In the genomic region with DNA sequence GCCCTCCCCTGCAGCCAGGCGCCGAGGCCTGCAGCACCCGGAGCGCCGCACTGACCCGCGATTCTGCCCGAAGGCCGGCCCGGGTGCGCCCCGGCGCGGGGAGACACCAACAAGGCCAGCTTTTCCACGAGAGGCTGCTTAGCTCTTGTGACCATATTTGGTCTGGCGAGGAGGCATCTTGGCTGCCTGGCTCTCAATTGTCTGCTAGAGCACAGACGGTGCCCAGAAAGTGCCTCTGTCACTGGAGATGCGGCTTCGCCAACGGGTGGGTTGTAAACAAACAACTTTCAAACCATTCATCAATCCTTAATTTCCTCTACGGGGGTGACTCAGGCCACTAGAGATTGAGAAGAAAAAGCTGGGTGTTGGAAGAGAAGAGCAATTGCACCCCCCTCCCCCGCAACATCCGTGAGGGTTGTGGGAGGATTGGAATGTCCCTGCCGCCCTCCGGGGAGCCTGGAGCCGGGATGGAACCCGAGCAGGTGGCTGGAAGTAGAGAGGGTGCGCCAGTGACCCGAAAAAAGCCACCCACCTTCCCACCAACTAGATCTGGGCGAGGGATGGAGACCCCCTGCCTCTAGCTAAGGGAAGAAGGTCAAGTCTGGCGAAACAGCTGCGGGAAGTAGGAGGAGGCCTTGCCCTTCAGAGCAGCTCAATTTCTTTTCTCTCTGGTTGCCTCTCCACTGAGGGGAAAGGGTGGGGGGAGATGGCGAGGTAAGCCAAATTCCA, we compare ENCODE assay signal across 8 cellular contexts. TPM values are rescaled to one million over a fixed set of nuclear protein-coding genes. Genes with fewer than 3 reads are reported as not detected.
DNase-seq lines count a peak whose midpoint lies in the region; ATAC-seq lines count a peak whose summit lies in the region.

No MANE protein-coding gene starts in this region.

- H3K9ac ChIP-seq in skeletal muscle tissue (ENCODE audit: low read depth in 1 of 3, low read length in 3 of 3): peak overlapping the region; percentile 90 to 98 (median 96)

- peak; percentile 86 for DNase-seq in ELR (ENCODE audit: low read depth)
- DNase-seq in HS-27A (ENCODE audit: low read depth): peak; percentile 84
- DNase-seq in SW480 (ENCODE audit: low spot score): peak; percentile 82
- DNase-seq in central memory CD8-positive, alpha-beta T cell (ENCODE audit: low spot score in 2 of 2): peak in 1 of 2 donors; percentile 14
- peak; percentile 59 for DNase-seq in inferior parietal cortex (ENCODE audit: extremely low spot score)
- DNase-seq in SKM-1 treated with dmso at 0.1 percent for 144 hours (lab: John Stamatoyannopoulos, UW; ENCODE audit: unreplicated experiment): no peak

- H3K27ac Mint-ChIP-seq in central memory CD8-positive, alpha-beta T cell (ENCODE audit: low read depth): no peak overlapping the region

- H3K4me3 Mint-ChIP-seq in central memory CD8-positive, alpha-beta T cell: peak overlapping the region; percentile 77

- H3K27me3 ChIP-seq in skeletal muscle tissue (ENCODE audit: control insufficient read depth in 3 of 3, insufficient read depth in 3 of 3, low read length in 3 of 3): no peaks in the 10 kb centered on the region

- H3K9me3 ChIP-seq in skeletal muscle tissue (ENCODE audit: control insufficient read depth in 3 of 3, low read length in 3 of 3): no peaks in the 10 kb centered on the region

- H3K4me1 Mint-ChIP-seq in central memory CD8-positive, alpha-beta T cell: peaks cover 12% of the 10 kb centered on the region

- H3K4me3 ChIP-seq in skeletal muscle tissue (ENCODE audit: low read length in 3 of 3): peak overlapping the region; percentile 89 to 95 (median 92)

- H3K36me3 ChIP-seq in skeletal muscle tissue (ENCODE audit: control insufficient read depth in 3 of 3, insufficient read depth in 3 of 3, low read length in 3 of 3): peaks cover 0 to 3% (median 0%) of the 10 kb centered on the region in 3 donors

- H3K36me3 Mint-ChIP-seq in central memory CD8-positive, alpha-beta T cell (ENCODE audit: insufficient read depth): peaks cover 5% of the 10 kb centered on the region

- no peaks in the 10 kb centered on the region for H3K9me3 Mint-ChIP-seq in central memory CD8-positive, alpha-beta T cell

- H3K27me3 Mint-ChIP-seq in central memory CD8-positive, alpha-beta T cell: peaks cover 83% of the 10 kb centered on the region

- ATAC-seq in GM21447 (IDR thresholded peaks at IDR 0.05; ENCODE audit: unreplicated experiment): peak; percentile 78
- ATAC-seq in central memory CD8-positive, alpha-beta T cell (replicated peaks; ENCODE audit: extremely low read depth, poor library complexity, severe bottlenecking): peak; percentile 31

- peak overlapping the region; percentile 99 for H3K27ac ChIP-seq in skeletal muscle tissue (ENCODE audit: low read depth, low read length)

- H3K4me1 ChIP-seq in skeletal muscle tissue (ENCODE audit: control insufficient read depth in 3 of 3, insufficient read depth in 3 of 3, low read length in 3 of 3): peaks cover 15 to 37% (median 28%) of the 10 kb centered on the region in 3 donors

RNA-seq across cellular contexts. Expression of gene WWTR1, which starts 0.8 kb away (rescaled TPM):
- 34.4 TPM for total RNA-seq in skeletal muscle tissue
